In genomic region chr9:133787749-133788015, GRCh38 we compare ENCODE assay signal across 8 cellular contexts. TPM values are rescaled to one million over a fixed set of nuclear protein-coding genes. Genes with fewer than 3 reads are reported as not detected.
DNase-seq lines count a peak whose midpoint lies in the region; ATAC-seq, FAIRE-seq and TF ChIP-seq lines count a peak whose summit lies in the region.

No MANE protein-coding gene starts in this region.

- TF ChIP-seq POLR2A in K562 (conservative IDR thresholded peaks at IDR 0.05) (no peak), lower leg skin (IDR thresholded peaks at IDR 0.05) (no peak)

- DNase-seq in SIG-M5 treated with dmso at 0.1 percent for 504 hours (lab: John Stamatoyannopoulos, UW; ENCODE audit: unreplicated experiment) (peak; percentile 67), SIG-M5 (lab: John Stamatoyannopoulos, UW) (no peak), K562 (ENCODE audit: extremely low read depth in 1 of 4, low spot score in 3 of 4) (peak; percentile 41 to 88 (median 82)), small intestine (peak; percentile 40), lower leg skin (ENCODE audit: low spot score in 2 of 2) (no peak)

- H3K9me1 ChIP-seq in K562 (ENCODE audit: control insufficient read depth, insufficient read depth, low read length), result no peaks in the 10 kb centered on the region

- TF ChIP-seq RAD21 in K562 (CRISPR knock-in tag; conservative IDR thresholded peaks at IDR 0.05 in 1 of 2, IDR thresholded peaks at IDR 0.05 in 1 of 2), result no peak

- no peaks in the 10 kb centered on the region for H3K36me3 ChIP-seq in K562 (ENCODE audit: control insufficient read depth, insufficient read depth, low read length)
- H3K36me3 ChIP-seq in small intestine (ENCODE audit: control insufficient read depth in 2 of 2, insufficient read depth in 2 of 2, low read length in 2 of 2), result peaks cover 2 to 6% of the 10 kb centered on the region in 2 donors

- CTCF ChIA-PET in K562 (lab: Yijun Ruan, JAX; ENCODE audit: low intra/inter-chr PET ratio), result no interaction called here

- H3K9ac ChIP-seq in K562 (ENCODE audit: insufficient read depth in 1 of 2, low read depth in 2 of 2, low read length in 2 of 2), result no peak overlapping the region

- H3K4me2 ChIP-seq in K562 (ENCODE audit: insufficient read depth, low read length), result no peak overlapping the region

- ATAC-seq in HG03175 (IDR thresholded peaks at IDR 0.05; ENCODE audit: unreplicated experiment) (peak; percentile 58), K562 (peak; percentile 98), HG02870 (IDR thresholded peaks at IDR 0.05; ENCODE audit: unreplicated experiment) (no peak), HG03439 (IDR thresholded peaks at IDR 0.05; ENCODE audit: unreplicated experiment) (no peak)

- TF ChIP-seq CTCF in K562 (IDR thresholded peaks at IDR 0.05 in 2 of 3, conservative IDR thresholded peaks at IDR 0.05 in 1 of 3; ENCODE audit: insufficient read depth in 2 of 3, low read depth in 1 of 3, low read length in 3 of 3) (no peak), lower leg skin (IDR thresholded peaks at IDR 0.05) (no peak)

- BruUV-seq in K562 (replicated peaks; lab: Mats Ljungman, UMichigan), result no TSS peak

- H4K20me1 ChIP-seq in K562 (replicated peaks; ENCODE audit: control insufficient read depth, insufficient read depth, low read length), result 0 out of 2 replicates have a peak, but pooled peaks cover 9% of the 10 kb centered on the region

- POLR2A ChIA-PET in K562 (lab: Yijun Ruan, JAX), result interaction anchor here (0.6 kb wide), 1 partner anchor 16 kb away, joined by 3 read pairs; no protein-coding TSS in a partner anchor

- H3K4me1 ChIP-seq in K562 (replicated peaks in 1 of 2; ENCODE audit: control insufficient read depth in 2 of 2, insufficient read depth in 2 of 2, low read length in 2 of 2) (peaks cover 0 to 12% of the 10 kb centered on the region in 2 experiments; a peak in 2 of 5 replicates), small intestine (ENCODE audit: control insufficient read depth in 2 of 2, insufficient read depth in 1 of 2, low read depth in 1 of 2, low read length in 1 of 2) (no peaks in the 10 kb centered on the region)

- no peak overlapping the region for H3K27ac ChIP-seq in K562 (ENCODE audit: extremely low read depth, low read depth, low read length)
- no peak overlapping the region for H3K27ac ChIP-seq in small intestine (ENCODE audit: low read depth in 1 of 2, low read length in 1 of 2)

- 4% methylated on average over 5 of the region's 6 CpGs for WGBS in K562 (ENCODE audit: insufficient coverage, low coverage, missing lambda C conversion rate)
- 34 to 46% (median 37%) methylated on average over 5 to 6 of the region's 6 CpGs for WGBS in small intestine, 3 donors
- WGBS in lower leg skin, 2 donors, result 61 to 80% methylated on average over 1 to 3 of the region's 6 CpGs

- intact Hi-C loops in K562 (cut with micrococcal nuclease), result no loop called here
- intact Hi-C loops in lower leg skin (cut with DNase I; ENCODE audit: low total_unique reads), result no loop called here

- H3K27me3 ChIP-seq in K562 (ENCODE audit: control insufficient read depth in 2 of 2, insufficient read depth in 2 of 2, low read length in 2 of 2), result peaks cover 0 to 35% of the 10 kb centered on the region in 2 experiments; a peak in 3 of 5 replicates
- no peaks in the 10 kb centered on the region for H3K27me3 ChIP-seq in small intestine (ENCODE audit: control insufficient read depth in 2 of 2, insufficient read depth in 2 of 2, low read length in 2 of 2)

- no peaks in the 10 kb centered on the region for H3K79me2 ChIP-seq in K562 (ENCODE audit: control insufficient read depth, insufficient read depth, low read length)

- in situ Hi-C loops in K562 (cut with MboI), result loop anchor here (5.0 kb wide), 1 partner anchor 210 kb away; no protein-coding TSS in a partner anchor

- TF ChIP-seq EP300 in K562 (IDR thresholded peaks at IDR 0.05; ENCODE audit: low read length), result no peak

- H3K4me3 ChIP-seq in K562, result no peak overlapping the region
- H3K4me3 ChIP-seq in small intestine (ENCODE audit: low read depth in 1 of 2, low read length in 2 of 2), result no peak overlapping the region
- no peak overlapping the region for H3K4me3 ChIP-seq in lower leg skin (ENCODE audit: low read depth, poor library complexity, severe bottlenecking)

- FAIRE-seq in K562 (lab: Jason Lieb, UNC) (no peak), small intestine (lab: Jason Lieb, UNC) (no peak)

- H3K9me3 ChIP-seq in K562 (replicated peaks; ENCODE audit: control insufficient read depth, insufficient read depth, low read depth, low read length) (no peaks in the 10 kb centered on the region), small intestine (ENCODE audit: control insufficient read depth, low read depth) (no peaks in the 10 kb centered on the region)

- no peak overlapping the region for H2AFZ ChIP-seq in K562 (ENCODE audit: low read depth, low read length)

TF ChIP-seq in K562, 482 proteins besides CTCF, POLR2A, EP300 and RAD21:
- no peak for TF ChIP-seq NFIX (CRISPR knock-in tag; IDR thresholded peaks at IDR 0.05; ENCODE audit: low read depth)
- TF ChIP-seq SAP30 (IDR thresholded peaks at IDR 0.05; ENCODE audit: borderline replicate concordance, insufficient read depth, low read depth, low read length, poor library complexity, severe bottlenecking), result no peak

RNA-seq across cellular contexts. Expression of gene SARDH, which starts 49.5 kb away (rescaled TPM):
- total RNA-seq in K562 (2011; cell fraction: chromatin; rRNA removed; ENCODE audit: low replicate concordance), result 0.28 and 1.8 TPM in 2 replicates
- 0.39 and 1.3 TPM in 2 replicates for total RNA-seq in K562 (2011; cell fraction: nucleolus; rRNA removed)
- total RNA-seq in K562 (2011; cell fraction: nucleoplasm; rRNA removed), result 0.15 TPM in 1 of 2 replicates, not detected in the other
- total RNA-seq in K562 (2014; rRNA removed) (not detected in 2 replicates), K562 (2014; rRNA removed; fragmentation: Illumina TruSeq; extraction: Trizol) (not detected in 2 replicates), K562 (2015; rRNA removed; fragmentation: Illumina TruSeq; extraction: Trizol) (not detected in 2 replicates), K562 (2021) (0.25 TPM in 1 of 2 replicates, not detected in the other), lower leg skin (under 1 TPM in 2 of 4 donors, not detected in 2; 0.10 to 0.29 TPM)
- polyA plus RNA-seq in K562 (2011; rRNA removed) (0.07 and 0.14 TPM in 2 replicates), K562 (2014; fragmentation: Illumina TruSeq; extraction: Trizol) (not detected in 2 replicates), K562 (2014; fragmentation: Nextera tagmentation; extraction: Ambion mirVana) (not detected), K562 (2014; rRNA removed) (not detected in 2 replicates), small intestine (under 1 TPM in 2 of 3 donors, not detected in 1; 0.51 to 0.54 TPM)
- 0.04 and 0.21 TPM in 2 replicates for polyA plus RNA-seq in K562 (2011; cell fraction: cytosol; rRNA removed)
- polyA plus RNA-seq in K562 (2011; cell fraction: nucleus; rRNA removed), result 0.24 and 2.6 TPM in 2 replicates
- 0.11 and 0.16 TPM in 2 replicates for polyA plus RNA-seq in K562 (2012)
- polyA minus RNA-seq in K562 (2011; rRNA and poly(A)+ RNA removed), result 0.11 TPM in 1 of 2 replicates, not detected in the other
- polyA minus RNA-seq in K562 (2011; cell fraction: cytosol; rRNA and poly(A)+ RNA removed), result not detected in 2 replicates
- 0.11 and 0.54 TPM in 2 replicates for polyA minus RNA-seq in K562 (2011; cell fraction: nucleus; rRNA and poly(A)+ RNA removed)

Comparison
In these comparisons a context has a peak if more than half of its experiments do, and no peak if none do; other contexts are left out.
1. DNase-seq: peak in SIG-M5 treated with dmso at 0.1 percent for 504 hours (single experiment), K562 (4 of 4) and small intestine (single experiment); none in SIG-M5 (single experiment) and lower leg skin (0 of 2).
2. ATAC-seq: peak in HG03175 (single experiment) and K562 (single experiment); none in HG02870 (single experiment) and HG03439 (single experiment).